ENCODE assay signal across 9 cellular contexts in the genomic region with DNA sequence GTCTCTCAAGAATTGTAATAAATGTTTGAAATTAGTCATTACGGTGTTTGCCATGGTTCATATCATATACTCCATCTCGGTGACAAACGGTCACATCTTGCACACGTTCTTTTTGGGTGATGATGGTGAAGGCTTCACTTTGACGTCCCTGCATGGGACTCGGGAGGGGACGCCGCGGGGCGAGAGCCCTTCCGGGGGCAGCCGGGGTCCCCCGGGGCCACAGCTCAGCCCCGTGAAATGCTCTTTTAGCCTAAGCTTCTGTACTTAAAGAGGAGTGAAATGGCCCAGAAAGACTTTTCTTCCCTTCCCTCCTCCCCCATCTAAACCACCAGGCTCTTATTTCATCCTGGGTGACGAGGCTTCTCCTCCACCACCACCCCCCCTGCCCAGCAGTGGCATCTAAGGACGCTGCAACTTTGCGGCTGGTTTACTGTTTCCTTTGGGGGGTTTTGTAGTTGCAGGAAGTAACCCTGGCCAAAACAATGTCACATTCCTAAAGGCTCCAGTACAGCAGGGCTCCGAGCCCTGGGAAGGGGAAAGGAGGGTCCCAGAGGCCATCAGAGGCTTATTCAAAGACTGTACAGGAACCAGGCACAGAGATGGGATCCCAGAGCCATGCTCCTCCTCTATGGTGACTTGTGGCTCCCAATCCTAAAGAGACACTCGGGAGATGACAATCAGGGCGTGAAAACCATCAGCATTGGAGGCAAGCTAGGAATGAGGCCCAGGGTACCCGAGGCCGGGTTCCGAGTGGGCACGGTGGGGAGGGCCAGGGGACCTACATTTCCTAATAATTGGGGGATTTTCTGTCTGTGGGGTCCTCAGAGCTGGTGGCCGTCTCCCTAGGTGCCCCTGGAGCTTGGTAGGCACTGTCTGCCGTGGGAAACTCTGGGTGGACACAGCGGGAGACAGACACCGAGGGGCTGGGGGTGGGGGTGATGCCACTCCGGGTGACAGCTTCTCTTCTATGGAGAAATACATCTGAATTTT.
A peak's percentile ranks its signal among the peaks of the same experiment; 100 is the strongest.
DNase-seq lines count a peak whose midpoint lies in the region; ATAC-seq lines count a peak whose summit lies in the region.
"Had no signal": no experiment of that assay in that cellular context is flagged by ENCODE, and none has a peak within 500 bp of the region (broad histone marks: within the 10 kb centered on the region; RNA-seq: fewer than 3 reads in every experiment).

No MANE protein-coding gene starts in this region.

- peak overlapping the region; percentile 79 for H3K27ac Mint-ChIP-seq in central memory CD8-positive, alpha-beta T cell (ENCODE audit: low read depth)

- DNase-seq in DMS79 treated with DMSO at 0.1 percent for 48 hours (lab: John Stamatoyannopoulos, UW) (peak; percentile 63), OCI-M2 (lab: John Stamatoyannopoulos, UW; ENCODE audit: unreplicated experiment) (no peak), NOMO-1 treated with dmso at 0.1 percent for 144 hours (lab: John Stamatoyannopoulos, UW; ENCODE audit: unreplicated experiment) (no peak)
- peak; percentile 77 for DNase-seq in activated CD4-positive, alpha-beta T cell treated with anti-CD3 and anti-CD28 coated beads for 48 hours
- peak in 1 of 2 donors; percentile 55 for DNase-seq in central memory CD8-positive, alpha-beta T cell (ENCODE audit: low spot score in 2 of 2)
- peak; percentile 49 to 54 for DNase-seq in stimulated activated CD4-positive, alpha-beta T cell treated with anti-CD3 and anti-CD28 coated beads, Interleukin-15, amount 100 ng/mL, for 48 hours (ENCODE audit: low read depth in 2 of 2)
- no peak for DNase-seq in NK-92 treated with Interleukin-12 subunit alpha and Interleukin-12 subunit beta, amount 100 ng/mL, for 24 hours (lab: John Stamatoyannopoulos, UW)
- DNase-seq: ovary had no signal

- H3K4me1 Mint-ChIP-seq in central memory CD8-positive, alpha-beta T cell: peaks cover 17% of the 10 kb centered on the region

- H3K36me3 Mint-ChIP-seq in central memory CD8-positive, alpha-beta T cell (ENCODE audit: insufficient read depth): no peaks in the 10 kb centered on the region

- H3K4me3 Mint-ChIP-seq in central memory CD8-positive, alpha-beta T cell: peak overlapping the region; percentile 77

- no peaks in the 10 kb centered on the region for H3K27me3 Mint-ChIP-seq in central memory CD8-positive, alpha-beta T cell

- no peaks in the 10 kb centered on the region for H3K9me3 Mint-ChIP-seq in central memory CD8-positive, alpha-beta T cell

- peak; percentile 88 for ATAC-seq in central memory CD8-positive, alpha-beta T cell (replicated peaks; ENCODE audit: extremely low read depth, poor library complexity, severe bottlenecking)
- ATAC-seq in GM19324 (IDR thresholded peaks at IDR 0.05; ENCODE audit: low FRiP score, unreplicated experiment): no peak

Comparison
In these comparisons a context has a peak if more than half of its experiments do, and no peak if none do; other contexts are left out.
1. DNase-seq: peak in DMS79 treated with DMSO at 0.1 percent for 48 hours (single experiment), activated CD4-positive, alpha-beta T cell treated with anti-CD3 and anti-CD28 coated beads for 48 hours (single experiment) and stimulated activated CD4-positive, alpha-beta T cell treated with anti-CD3 and anti-CD28 coated beads, Interleukin-15, amount 100 ng/mL, for 48 hours (2 of 2); none in NK-92 treated with Interleukin-12 subunit alpha and Interleukin-12 subunit beta, amount 100 ng/mL, for 24 hours (single experiment), OCI-M2 (single experiment) and NOMO-1 treated with dmso at 0.1 percent for 144 hours (single experiment).